Comparison of ENCODE assay signal across 13 cellular contexts in genomic region chr21:42696516-42697040, GRCh38. TPM values are rescaled to one million over a fixed set of nuclear protein-coding genes. Genes with fewer than 3 reads are reported as not detected.
DNase-seq lines count a peak whose midpoint lies in the region; ATAC-seq and TF ChIP-seq lines count a peak whose summit lies in the region.
"Had no signal": no experiment of that assay in that cellular context is flagged by ENCODE, and none has a peak within 500 bp of the region (broad histone marks: within the 10 kb centered on the region; RNA-seq: fewer than 3 reads in every experiment).

No MANE protein-coding gene starts in this region.

- DNase-seq in T-helper 1 cell = no peak
- peak; percentile 58 for DNase-seq in chondrocyte (ENCODE audit: low spot score)
- DNase-seq in posterior vena cava (ENCODE audit: low spot score) = peak; percentile 60
- no peak for DNase-seq in foreskin melanocyte
- DNase-seq in body of pancreas = no peak
- DNase-seq in AG08395 (ENCODE audit: low spot score) = no peak
- DNase-seq: 8988T; CD4-positive, CD25-positive, alpha-beta regulatory T cell; DMS53 had no signal

- H3K27ac Mint-ChIP-seq in T-helper 1 cell treated with Interleukin-12 subunit alpha and Interleukin-12 subunit beta and Interleukin-4 antibody, amounts not matched to agents 30 μg/mL and 1 μg/mL, for 36 hours = peak overlapping the region; percentile 49
- H3K27ac Mint-ChIP-seq in chondrocyte (ENCODE audit: unreplicated experiment) = no peak overlapping the region

- H3K4me3 ChIP-seq in body of pancreas = no peak overlapping the region
- H3K4me3 ChIP-seq: BLaER1 treated with 17β-estradiol and CSF1 and Interleukin-3, amounts not matched to agents 10 nM and 100 nM; GM12878 had no signal

- no peaks in the 10 kb centered on the region for H3K4me1 ChIP-seq in body of pancreas
- H3K4me1 ChIP-seq: BLaER1 treated with 17β-estradiol and CSF1 and Interleukin-3, amounts not matched to agents 10 nM and 100 nM had no signal

- no peaks in the 10 kb centered on the region for H3K27me3 Mint-ChIP-seq in T-helper 1 cell treated with Interleukin-12 subunit alpha and Interleukin-12 subunit beta and Interleukin-4 antibody, amounts not matched to agents 30 μg/mL and 1 μg/mL, for 36 hours (ENCODE audit: low read depth)
- H3K27me3 Mint-ChIP-seq in chondrocyte (ENCODE audit: low read depth) = peaks cover 35% of the 10 kb centered on the region
- H3K27me3 Mint-ChIP-seq: CD4-positive, CD25-positive, alpha-beta regulatory T cell had no signal

- peaks cover 2% of the 10 kb centered on the region for H3K36me3 Mint-ChIP-seq in T-helper 1 cell treated with Interleukin-12 subunit alpha and Interleukin-12 subunit beta and Interleukin-4 antibody, amounts not matched to agents 30 μg/mL and 1 μg/mL, for 36 hours (ENCODE audit: low read depth)
- peaks cover 5% of the 10 kb centered on the region for H3K36me3 Mint-ChIP-seq in chondrocyte (ENCODE audit: low read depth)

- ATAC-seq in body of pancreas = no peak
- ATAC-seq: GM12878 had no signal

- 73 to 77% methylated on average over 2 to 8 of the region's 8 CpGs for WGBS in body of pancreas, 2 donors

- peaks cover 2% of the 10 kb centered on the region for H3K4me1 Mint-ChIP-seq in T-helper 1 cell treated with Interleukin-12 subunit alpha and Interleukin-12 subunit beta and Interleukin-4 antibody, amounts not matched to agents 30 μg/mL and 1 μg/mL, for 36 hours (ENCODE audit: low read depth)
- no peaks in the 10 kb centered on the region for H3K4me1 Mint-ChIP-seq in chondrocyte (ENCODE audit: low read depth)

- peaks cover 0 to 2% (median 0%) of the 10 kb centered on the region in 3 donors for H3K9me3 ChIP-seq in body of pancreas

- no peak overlapping the region for H3K4me3 Mint-ChIP-seq in T-helper 1 cell treated with Interleukin-12 subunit alpha and Interleukin-12 subunit beta and Interleukin-4 antibody, amounts not matched to agents 30 μg/mL and 1 μg/mL, for 36 hours
- no peak overlapping the region for H3K4me3 Mint-ChIP-seq in chondrocyte (ENCODE audit: unreplicated experiment)
- H3K4me3 Mint-ChIP-seq: CD4-positive, CD25-positive, alpha-beta regulatory T cell had no signal

- no peaks in the 10 kb centered on the region for H3K9me3 Mint-ChIP-seq in T-helper 1 cell treated with Interleukin-12 subunit alpha and Interleukin-12 subunit beta and Interleukin-4 antibody, amounts not matched to agents 30 μg/mL and 1 μg/mL, for 36 hours
- H3K9me3 Mint-ChIP-seq in chondrocyte (ENCODE audit: low read depth) = peaks cover 7% of the 10 kb centered on the region
- H3K9me3 Mint-ChIP-seq: CD4-positive, CD25-positive, alpha-beta regulatory T cell had no signal

- TF ChIP-seq POLR2A in body of pancreas (IDR thresholded peaks at IDR 0.05) = no peak

- no peaks in the 10 kb centered on the region for H3K27me3 ChIP-seq in body of pancreas
- H3K27me3 ChIP-seq: BLaER1 treated with 17β-estradiol and CSF1 and Interleukin-3, amounts not matched to agents 10 nM and 100 nM had no signal

- no peak overlapping the region for H3K27ac ChIP-seq in body of pancreas
- H3K27ac ChIP-seq: BLaER1 treated with 17β-estradiol and CSF1 and Interleukin-3, amounts not matched to agents 10 nM and 100 nM; HL-60 had no signal

- no peaks in the 10 kb centered on the region for H3K36me3 ChIP-seq in body of pancreas (replicated peaks in 1 of 2; ENCODE audit: insufficient read depth in 1 of 2, low read depth in 2 of 2)
- H3K36me3 ChIP-seq: BLaER1 treated with 17β-estradiol and CSF1 and Interleukin-3, amounts not matched to agents 10 nM and 100 nM had no signal

- no peak for TF ChIP-seq CTCF in chondrocyte (IDR thresholded peaks at IDR 0.05)
- no peak for TF ChIP-seq CTCF in body of pancreas (IDR thresholded peaks at IDR 0.05)

- intact Hi-C loops in posterior vena cava (cut with DNase I) = loop anchor here in 1 of 2 donors (10.0 kb wide), 1 partner anchor 58 kb away; no protein-coding TSS in a partner anchor
- intact Hi-C loops in body of pancreas (cut with DNase I) = no loop called here

RNA-seq across cellular contexts. Expression of gene PDE9A, which starts 43.2 kb away (rescaled TPM):
- total RNA-seq in chondrocyte = 0.60 to 1.2 TPM (median 1.1 TPM) in 3 replicates
- 1 to 10 TPM; 4.0 to 5.6 TPM for total RNA-seq in posterior vena cava
- 1 to 10 TPM; 5.2 to 7.9 TPM for total RNA-seq in body of pancreas

Comparison
In these comparisons a context has a peak if more than half of its experiments do, and no peak if none do; other contexts are left out.
1. DNase-seq: peak in chondrocyte (single experiment) and posterior vena cava (single experiment); none in T-helper 1 cell (0 of 5), foreskin melanocyte (single experiment), body of pancreas (0 of 4) and AG08395 (single experiment).